In genomic region chr22:23947381-23947780, GRCh38 we compare ENCODE assay signal across 9 cellular contexts. TPM values are rescaled to one million over a fixed set of nuclear protein-coding genes. Genes with fewer than 3 reads are reported as not detected.
"Had no signal": no experiment of that assay in that cellular context is flagged by ENCODE, and none has a peak within 500 bp of the region (broad histone marks: within the 10 kb centered on the region; RNA-seq: fewer than 3 reads in every experiment).

No MANE protein-coding gene starts in this region.

RNA-seq across cellular contexts. Expression of gene GSTT2B, which starts 13.6 kb away (rescaled TPM):
- total RNA-seq: naive thymus-derived CD8-positive, alpha-beta T cell had no signal
- polyA plus RNA-seq: immature natural killer cell; naive thymus-derived CD8-positive, alpha-beta T cell had no signal

RNA-seq across cellular contexts. Expression of gene DDTL, which starts 19.3 kb away (rescaled TPM):
- total RNA-seq: naive thymus-derived CD8-positive, alpha-beta T cell; neural crest cell had no signal
- polyA plus RNA-seq: mammary epithelial cell had no signal

RNA-seq across cellular contexts. Expression of gene GSTT2, which starts 32.6 kb away (rescaled TPM):
- total RNA-seq: naive thymus-derived CD8-positive, alpha-beta T cell; neural crest cell; prostate gland; right cardiac atrium; sciatic nerve; subcutaneous adipose tissue; thoracic aorta had no signal
- polyA plus RNA-seq: immature natural killer cell; naive thymus-derived CD8-positive, alpha-beta T cell had no signal
